Comparison of ENCODE assay signal across 29 cellular contexts in genomic region chr3:128285925-128286275, GRCh38.
"Had no signal": no experiment of that assay in that cellular context is flagged by ENCODE, and none has a peak within 500 bp of the region (broad histone marks: within the 10 kb centered on the region; RNA-seq: fewer than 3 reads in every experiment).

No MANE protein-coding gene starts in this region.

- H3K27ac ChIP-seq: ascending aorta, cardiac muscle cell, colonic mucosa, dorsolateral prefrontal cortex, gastroesophageal sphincter, neutrophil, sigmoid colon, stomach, thyroid gland, upper lobe of right lung had no signal

- DNase-seq: activated CD4-positive, alpha-beta T cell treated with anti-CD3 and anti-CD28 coated beads for 36 hours; activated CD4-positive, alpha-beta T cell treated with anti-CD3 and anti-CD28 coated beads, Interleukin-2, amount 50 U/mL, for 4 hours; activated CD4-positive, CD25-positive, alpha-beta regulatory T cell; activated gamma-delta T cell; activated naive CD4-positive, alpha-beta T cell treated with anti-CD3 and anti-CD28 coated beads, Interleukin-2, amount 10 ng/mL, durations not matched to agents 7 days and 5 days; activated naive CD8-positive, alpha-beta T cell treated with anti-CD3 and anti-CD28 coated beads, Interleukin-2, amount 10 ng/mL, durations not matched to agents 7 days and 5 days; activated T-cell treated with anti-CD3 and anti-CD28 coated beads, Interleukin-2, amount 50 U/mL, for 24 hours; cerebellar nuclear complex; effector memory CD8-positive, alpha-beta T cell; hippocampal formation; left cardiac atrium; mammary epithelial cell; midbrain; sigmoid colon; small intestine; stimulated activated CD4-positive, alpha-beta T cell treated with anti-CD3 and anti-CD28 coated beads, Interleukin-4, amount 100 ng/mL, for 24 hours; thyroid gland had no signal

- H3K27ac Mint-ChIP-seq: activated CD4-positive, alpha-beta T cell treated with anti-CD3 and anti-CD28 coated beads for 36 hours; activated naive CD4-positive, alpha-beta T cell treated with anti-CD3 and anti-CD28 coated beads, Interleukin-2, amount 10 ng/mL, durations not matched to agents 7 days and 5 days; activated naive CD8-positive, alpha-beta T cell treated with anti-CD3 and anti-CD28 coated beads, Interleukin-2, amount 10 ng/mL, durations not matched to agents 7 days and 5 days; activated T-cell treated with anti-CD3 and anti-CD28 coated beads, Interleukin-2, amount 50 U/mL, for 24 hours; brain; natural killer cell treated with Interleukin-12 subunit alpha and Interleukin-12 subunit beta and Interleukin-15 and Interleukin-18, amount 100 ng/mL, for 72 hours; stimulated activated memory B cell treated with anti-CD40 and anti-IgM and Interleukin-4, amounts not matched to agents 10 μg/mL and 1 μg/mL and 100 μg/mL, for 72 hours had no signal

- H3K9me3 Mint-ChIP-seq: activated naive CD4-positive, alpha-beta T cell treated with anti-CD3 and anti-CD28 coated beads, Interleukin-2, amount 10 ng/mL, durations not matched to agents 7 days and 5 days; activated naive CD8-positive, alpha-beta T cell treated with anti-CD3 and anti-CD28 coated beads, Interleukin-2, amount 10 ng/mL, durations not matched to agents 7 days and 5 days; effector memory CD8-positive, alpha-beta T cell; natural killer cell treated with Interleukin-12 subunit alpha and Interleukin-12 subunit beta and Interleukin-15 and Interleukin-18, amount 100 ng/mL, for 72 hours; stimulated activated memory B cell treated with anti-CD40 and anti-IgM and Interleukin-4, amounts not matched to agents 10 μg/mL and 1 μg/mL and 100 μg/mL, for 72 hours had no signal

- H3K4me1 Mint-ChIP-seq: activated CD4-positive, alpha-beta T cell treated with anti-CD3 and anti-CD28 coated beads for 36 hours; activated naive CD4-positive, alpha-beta T cell treated with anti-CD3 and anti-CD28 coated beads, Interleukin-2, amount 10 ng/mL, durations not matched to agents 7 days and 5 days; activated naive CD8-positive, alpha-beta T cell treated with anti-CD3 and anti-CD28 coated beads, Interleukin-2, amount 10 ng/mL, durations not matched to agents 7 days and 5 days; stimulated activated memory B cell treated with anti-CD40 and anti-IgM and Interleukin-4, amounts not matched to agents 10 μg/mL and 1 μg/mL and 100 μg/mL, for 72 hours had no signal

- H3K27me3 ChIP-seq: ascending aorta, cardiac muscle cell, colonic mucosa, dorsolateral prefrontal cortex, gastroesophageal sphincter, neutrophil, sigmoid colon, stomach, thyroid gland, upper lobe of right lung had no signal

- H3K4me1 ChIP-seq: colonic mucosa had no signal

- H3K4me3 ChIP-seq: ascending aorta, cardiac muscle cell, colonic mucosa, dorsolateral prefrontal cortex, gastroesophageal sphincter, sigmoid colon, stomach, thyroid gland, upper lobe of right lung had no signal

- H3K36me3 Mint-ChIP-seq: natural killer cell treated with Interleukin-12 subunit alpha and Interleukin-12 subunit beta and Interleukin-15 and Interleukin-18, amount 100 ng/mL, for 72 hours had no signal

- H3K36me3 ChIP-seq: ascending aorta, cardiac muscle cell, colonic mucosa, neutrophil, thyroid gland, upper lobe of right lung had no signal

- H3K4me3 Mint-ChIP-seq: activated CD4-positive, alpha-beta T cell treated with anti-CD3 and anti-CD28 coated beads for 36 hours; activated naive CD4-positive, alpha-beta T cell treated with anti-CD3 and anti-CD28 coated beads, Interleukin-2, amount 10 ng/mL, durations not matched to agents 7 days and 5 days; activated naive CD8-positive, alpha-beta T cell treated with anti-CD3 and anti-CD28 coated beads, Interleukin-2, amount 10 ng/mL, durations not matched to agents 7 days and 5 days; activated T-cell treated with anti-CD3 and anti-CD28 coated beads, Interleukin-2, amount 50 U/mL, for 24 hours; brain; effector memory CD8-positive, alpha-beta T cell; natural killer cell treated with Interleukin-12 subunit alpha and Interleukin-12 subunit beta and Interleukin-15 and Interleukin-18, amount 100 ng/mL, for 72 hours; stimulated activated memory B cell treated with anti-CD40 and anti-IgM and Interleukin-4, amounts not matched to agents 10 μg/mL and 1 μg/mL and 100 μg/mL, for 72 hours; T-cell had no signal

- ATAC-seq: activated CD4-positive, alpha-beta T cell treated with anti-CD3 and anti-CD28 coated beads for 36 hours; effector memory CD8-positive, alpha-beta T cell; gastroesophageal sphincter; left cardiac atrium; stimulated activated memory B cell treated with anti-CD40 and anti-IgM and Interleukin-4, amounts not matched to agents 10 μg/mL and 1 μg/mL and 100 μg/mL, for 72 hours; T-cell; upper lobe of right lung had no signal

- H3K27me3 Mint-ChIP-seq: activated CD4-positive, alpha-beta T cell treated with anti-CD3 and anti-CD28 coated beads for 36 hours; activated naive CD4-positive, alpha-beta T cell treated with anti-CD3 and anti-CD28 coated beads, Interleukin-2, amount 10 ng/mL, durations not matched to agents 7 days and 5 days; activated naive CD8-positive, alpha-beta T cell treated with anti-CD3 and anti-CD28 coated beads, Interleukin-2, amount 10 ng/mL, durations not matched to agents 7 days and 5 days; activated T-cell treated with anti-CD3 and anti-CD28 coated beads, Interleukin-2, amount 50 U/mL, for 24 hours; brain; effector memory CD8-positive, alpha-beta T cell; natural killer cell treated with Interleukin-12 subunit alpha and Interleukin-12 subunit beta and Interleukin-15 and Interleukin-18, amount 100 ng/mL, for 72 hours; stimulated activated memory B cell treated with anti-CD40 and anti-IgM and Interleukin-4, amounts not matched to agents 10 μg/mL and 1 μg/mL and 100 μg/mL, for 72 hours; T-cell had no signal

- H3K9me3 ChIP-seq: colonic mucosa, neutrophil, thyroid gland, upper lobe of right lung had no signal
